Comparison of ENCODE assay signal across 8 cellular contexts in genomic region chr4:117085185-117085701, GRCh38. TPM values are rescaled to one million over a fixed set of nuclear protein-coding genes. Genes with fewer than 3 reads are reported as not detected.
A peak's percentile ranks its signal among the peaks of the same experiment; 100 is the strongest.
DNase-seq lines count a peak whose midpoint lies in the region; ATAC-seq, FAIRE-seq and TF ChIP-seq lines count a peak whose summit lies in the region.

TSS of gene TRAM1L1 (minus strand) at chr4:117085576. CDS start at chr4:117085393, 183 bp downstream.

- H3K4me3 ChIP-seq in ectodermal cell (ENCODE audit: insufficient read depth, low read depth, low read length) (peak within 1 kb of the TSS; percentile 56), HepG2 (replicated peaks in 1 of 3; ENCODE audit: insufficient read depth in 1 of 3, low read depth in 2 of 3, low read length in 3 of 3) (peak within 1 kb of the TSS; percentile 41 to 72 (median 45)), stomach smooth muscle (ENCODE audit: low read length in 2 of 2) (peak within 1 kb of the TSS; percentile 75 to 81)

- H3K4me1 ChIP-seq in ectodermal cell (ENCODE audit: control insufficient read depth, insufficient read depth, low read length) (no peaks in the 10 kb centered on the region), HepG2 (ENCODE audit: insufficient read depth, low read length) (peaks cover 6% of the 10 kb centered on the region; the same call in 1 of the 2 replicates), stomach smooth muscle (ENCODE audit: control insufficient read depth, insufficient read depth, low read length) (no peaks in the 10 kb centered on the region)

- H3K27me3 ChIP-seq in ectodermal cell (ENCODE audit: control insufficient read depth, insufficient read depth, low read length, poor library complexity, severe bottlenecking) (no peaks in the 10 kb centered on the region), HepG2 (ENCODE audit: control insufficient read depth in 1 of 2, insufficient read depth in 2 of 2, low read length in 2 of 2) (no peaks in the 10 kb centered on the region), stomach smooth muscle (ENCODE audit: control insufficient read depth in 1 of 2, insufficient read depth in 2 of 2, low read length in 2 of 2) (no peaks in the 10 kb centered on the region)

- H3K36me3 ChIP-seq in ectodermal cell (ENCODE audit: control insufficient read depth, insufficient read depth, low read length): no peaks in the 10 kb centered on the region
- no peaks in the 10 kb centered on the region for H3K36me3 ChIP-seq in HepG2 (replicated peaks in 1 of 2; ENCODE audit: control insufficient read depth in 1 of 2, insufficient read depth in 2 of 2, low read length in 2 of 2)
- H3K36me3 ChIP-seq in stomach smooth muscle (ENCODE audit: control insufficient read depth in 2 of 2, insufficient read depth in 2 of 2, low read length in 2 of 2): no peaks in the 10 kb centered on the region

- POLR2A ChIA-PET in HepG2 (lab: Yijun Ruan, JAX): no interaction called here

- no peak for TF ChIP-seq EP300 in HepG2 (IDR thresholded peaks at IDR 0.05; ENCODE audit: low read depth in 2 of 2, low read length in 2 of 2)
- TF ChIP-seq EP300 in HepG2 (CRISPR knock-in tag; IDR thresholded peaks at IDR 0.05; ENCODE audit: borderline replicate concordance): no peak

- WGBS in ectodermal cell, 2 experiments: 5% methylated on average over 41 of the region's 41 CpGs
- WGBS in HepG2 (ENCODE audit: low lambda C conversion rate): 3% methylated on average over 29 of the region's 41 CpGs

- CTCF ChIA-PET in HepG2 (lab: Yijun Ruan, JAX; ENCODE audit: low intra/inter-chr PET ratio, low total read pairs): no interaction called here

- in situ Hi-C loops in HepG2 (cut with HindIII; ENCODE audit: extremely low pct_ligation_motif_present, low pct_unique_long_range_greater_than_20kb): no loop called here

- DNase-seq in EL: peak; percentile 35
- DNase-seq in SHP77 treated with DMSO at 0.1 percent for 48 hours (lab: John Stamatoyannopoulos, UW): peak; percentile 27
- peak; percentile 30 for DNase-seq in HepG2 (ENCODE audit: low spot score)

- no peaks in the 10 kb centered on the region for H4K20me1 ChIP-seq in HepG2 (ENCODE audit: insufficient read depth, low read length)

- no peak for FAIRE-seq in HepG2 (lab: Jason Lieb, UNC)

- peak within 1 kb of the TSS; percentile 65 for H2AFZ ChIP-seq in HepG2 (ENCODE audit: low read length)

- BruUV-seq in HepG2 (replicated peaks; lab: Mats Ljungman, UMichigan): no TSS peak

- intact Hi-C loops in HepG2 (cut with micrococcal nuclease; ENCODE audit: unreplicated experiment): no loop called here

- no peak for TF ChIP-seq RAD21 in HepG2 (CRISPR knock-in tag; IDR thresholded peaks at IDR 0.05)

- ATAC-seq in HG03139 (IDR thresholded peaks at IDR 0.05; ENCODE audit: unreplicated experiment) (peak; percentile 49), HepG2 (peak; percentile 98), HG03571 (IDR thresholded peaks at IDR 0.05; ENCODE audit: unreplicated experiment) (no peak), HG02870 (IDR thresholded peaks at IDR 0.05; ENCODE audit: unreplicated experiment) (no peak)

- no peak for TF ChIP-seq POLR2A in HepG2 (IDR thresholded peaks at IDR 0.05; ENCODE audit: insufficient read depth in 1 of 2, low read depth in 2 of 2, low read length in 2 of 2)

- H3K4me2 ChIP-seq in HepG2 (ENCODE audit: low read depth, low read length): peak within 1 kb of the TSS; percentile 77

- no peaks in the 10 kb centered on the region for H3K9me3 ChIP-seq in ectodermal cell (ENCODE audit: control insufficient read depth, low read length)
- H3K9me3 ChIP-seq in HepG2 (ENCODE audit: low read length): no peaks in the 10 kb centered on the region
- no peaks in the 10 kb centered on the region for H3K9me3 ChIP-seq in stomach smooth muscle (ENCODE audit: control insufficient read depth in 2 of 2, low read length in 2 of 2)

- no peak within 1 kb of the TSS for H3K27ac ChIP-seq in ectodermal cell (ENCODE audit: insufficient read depth, low read depth, low read length, poor library complexity, severe bottlenecking)
- H3K27ac ChIP-seq in HepG2 (ENCODE audit: extremely low read length, insufficient read depth, low read length): no peak within 1 kb of the TSS
- peak within 1 kb of the TSS; percentile 7 for H3K27ac ChIP-seq in stomach smooth muscle (ENCODE audit: low read length)

- H3K79me2 ChIP-seq in HepG2 (ENCODE audit: insufficient read depth, low read length): no peaks in the 10 kb centered on the region

- H3K9ac ChIP-seq in HepG2 (ENCODE audit: insufficient read depth, low read depth, low read length) (peak within 1 kb of the TSS; percentile 31; the same call in 1 of the 2 replicates), stomach smooth muscle (ENCODE audit: low read length in 2 of 2) (peak within 1 kb of the TSS; percentile 60 to 68)

- peak; percentile 32 for TF ChIP-seq CTCF in HepG2 (CRISPR knock-in tag; IDR thresholded peaks at IDR 0.05)

TF ChIP-seq in HepG2, 621 proteins besides CTCF, POLR2A, EP300 and RAD21 (continues in another document):
- no peak for TF ChIP-seq KAT2B (IDR thresholded peaks at IDR 0.05; ENCODE audit: borderline replicate concordance, low read depth, low read length)
- peak; percentile 44 for TF ChIP-seq HNRNPLL (IDR thresholded peaks at IDR 0.05; ENCODE audit: low read depth, low read length, poor library complexity, severe bottlenecking)
- 0 out of 2 replicates have a peak, but pooled peaks have one; percentile 54 for TF ChIP-seq ZNF224 (CRISPR knock-in tag; IDR thresholded peaks at IDR 0.05)
- peak; percentile 77 for TF ChIP-seq PATZ1 (CRISPR knock-in tag; IDR thresholded peaks at IDR 0.05)
- peak; percentile 40; the same call in 1 of the 2 replicates for TF ChIP-seq ZBTB7B (CRISPR knock-in tag; IDR thresholded peaks at IDR 0.05)
- no peak for TF ChIP-seq ZNF660 (CRISPR knock-in tag; IDR thresholded peaks at IDR 0.05; ENCODE audit: borderline replicate concordance, low read depth)
- TF ChIP-seq ATF7-NPFF (CRISPR knock-in tag; IDR thresholded peaks at IDR 0.05; ENCODE audit: low read depth): peak; percentile 42; the same call in 1 of the 2 replicates
- peak; percentile 41; the same call in 1 of the 2 replicates for TF ChIP-seq ZNF768 (CRISPR knock-in tag; IDR thresholded peaks at IDR 0.05)
- TF ChIP-seq ZNF124 (CRISPR knock-in tag; IDR thresholded peaks at IDR 0.05): 0 out of 2 replicates have a peak, but pooled peaks have one; percentile 49
- peak; percentile 36; the same call in 1 of the 2 replicates for TF ChIP-seq ZNF644 (CRISPR knock-in tag; IDR thresholded peaks at IDR 0.05; ENCODE audit: low read depth)
- peak; percentile 54; the same call in 1 of the 2 replicates for TF ChIP-seq NRL (CRISPR knock-in tag; IDR thresholded peaks at IDR 0.05; ENCODE audit: borderline replicate concordance)
- TF ChIP-seq ZNF589 (CRISPR knock-in tag; conservative IDR thresholded peaks at IDR 0.05): no peak
- peak; percentile 46; the same call in 1 of the 2 replicates for TF ChIP-seq SPEN (CRISPR knock-in tag; IDR thresholded peaks at IDR 0.05; ENCODE audit: low read depth)

RNA-seq across cellular contexts. Expression of gene TRAM1L1, which starts in this region (rescaled TPM):
- polyA plus RNA-seq in ectodermal cell (2013, experiment 1 of 4): 6.9 TPM
- polyA plus RNA-seq in ectodermal cell (2013, experiment 2 of 4): 7.0 TPM
- 6.2 TPM for polyA plus RNA-seq in ectodermal cell (2013, experiment 3 of 4)
- 7.0 TPM for polyA plus RNA-seq in ectodermal cell (2013, experiment 4 of 4)
- 0.36 and 0.44 TPM in 2 replicates for total RNA-seq in HepG2 (2016; rRNA removed; fragmentation: Illumina TruSeq; extraction: Trizol)
- 0.09 TPM in 1 of 2 replicates, not detected in the other for total RNA-seq in HepG2 (2016; cell fraction: cytosol; rRNA removed; fragmentation: Illumina TruSeq; extraction: Trizol; ENCODE audit: low read depth)
- total RNA-seq in HepG2 (2016; cell fraction: insoluble cytoplasmic fraction; rRNA removed; fragmentation: Illumina TruSeq; extraction: Trizol): 0.54 and 0.58 TPM in 2 replicates
- 0.21 and 0.40 TPM in 2 replicates for total RNA-seq in HepG2 (2016; cell fraction: membrane; rRNA removed; fragmentation: Illumina TruSeq; extraction: Trizol)
- 0.37 and 0.53 TPM in 2 replicates for total RNA-seq in HepG2 (2016; cell fraction: nucleus; rRNA removed; fragmentation: Illumina TruSeq; extraction: Trizol)
- polyA plus RNA-seq in HepG2 (2011; rRNA removed): 0.16 and 0.18 TPM in 2 replicates
- polyA plus RNA-seq in HepG2 (2011; cell fraction: cytosol; rRNA removed): 0.09 and 0.13 TPM in 2 replicates
- 0.10 and 0.17 TPM in 2 replicates for polyA plus RNA-seq in HepG2 (2011; cell fraction: nucleus; rRNA removed)
- polyA plus RNA-seq in HepG2 (2012): 0.15 and 0.38 TPM in 2 replicates
- 0.09 and 0.15 TPM in 2 replicates for polyA plus RNA-seq in HepG2 (2016; cell fraction: cytosol; fragmentation: Illumina TruSeq; extraction: Trizol; ENCODE audit: low read depth)
- 0.36 and 0.58 TPM in 2 replicates for polyA plus RNA-seq in HepG2 (2016; cell fraction: insoluble cytoplasmic fraction; fragmentation: Illumina TruSeq; extraction: Trizol; ENCODE audit: low read depth)
- polyA plus RNA-seq in HepG2 (2016; cell fraction: membrane; fragmentation: Illumina TruSeq; extraction: Trizol; ENCODE audit: low read depth): 0.08 and 0.38 TPM in 2 replicates
- 0.81 and 0.83 TPM in 2 replicates for polyA plus RNA-seq in HepG2 (2016; cell fraction: nucleus; fragmentation: Illumina TruSeq; extraction: Trizol; ENCODE audit: insufficient read depth, low read depth)
- polyA minus RNA-seq in HepG2 (2011; rRNA and poly(A)+ RNA removed; ENCODE audit: low replicate concordance): 0.20 TPM in 1 of 2 replicates, not detected in the other
- not detected in 2 replicates for polyA minus RNA-seq in HepG2 (2011; cell fraction: cytosol; rRNA and poly(A)+ RNA removed)
- polyA minus RNA-seq in HepG2 (2011; cell fraction: nucleus; rRNA and poly(A)+ RNA removed): 0.26 and 0.50 TPM in 2 replicates

Comparison
In these comparisons a context has a peak if more than half of its experiments do, and no peak if none do; other contexts are left out.
1. Peak in DNase-seq, ATAC-seq, H3K4me3 ChIP-seq, H3K9ac ChIP-seq and H3K4me2 ChIP-seq in HepG2; RNA of the gene not detected or under 1 TPM.